Comparison of ENCODE assay signal across 8 cellular contexts in genomic region chr12:93380480-93381121, GRCh38. TPM values are rescaled to one million over a fixed set of nuclear protein-coding genes. Genes with fewer than 3 reads are reported as not detected.
DNase-seq lines count a peak whose midpoint lies in the region; ATAC-seq and TF ChIP-seq lines count a peak whose summit lies in the region.

No MANE protein-coding gene starts in this region.

- intact Hi-C loops in mucosa of descending colon (cut with DNase I, micrococcal nuclease) = loop anchor here in 1 of 2 donors (10.0 kb wide), 1 partner anchor 276 kb away; no protein-coding TSS in a partner anchor

- peak overlapping the region; percentile 88 for H3K4me3 ChIP-seq in brain microvascular endothelial cell (ENCODE audit: low read depth, low read length)
- no peak overlapping the region for H3K4me3 ChIP-seq in mucosa of descending colon

- H3K27me3 Mint-ChIP-seq in mesothelial cell of epicardium (ENCODE audit: low read depth) = no peaks in the 10 kb centered on the region

- no peaks in the 10 kb centered on the region for H3K36me3 ChIP-seq in brain microvascular endothelial cell (replicated peaks)
- H3K36me3 ChIP-seq in mucosa of descending colon (ENCODE audit: low read depth) = no peaks in the 10 kb centered on the region

- DNase-seq in NCI-H2171 treated with DMSO at 0.1 percent for 48 hours (lab: John Stamatoyannopoulos, UW) = peak; percentile 66
- no peak for DNase-seq in NCI-H2171 (lab: John Stamatoyannopoulos, UW)
- DNase-seq in NCI-H2196 (lab: John Stamatoyannopoulos, UW; ENCODE audit: unreplicated experiment) = peak; percentile 24
- no peak for DNase-seq in brain microvascular endothelial cell
- DNase-seq in mesothelial cell of epicardium (ENCODE audit: low spot score in 2 of 2, unreplicated experiment in 2 of 2) = no peak
- DNase-seq in NCI-H1048 (lab: John Stamatoyannopoulos, UW) = no peak
- DNase-seq in GOT3 (lab: John Stamatoyannopoulos, UW) = no peak
- no peak for DNase-seq in mucosa of descending colon

- peaks cover 28% of the 10 kb centered on the region for H3K4me1 ChIP-seq in mucosa of descending colon (ENCODE audit: low read depth)

- H3K27ac Mint-ChIP-seq in mesothelial cell of epicardium = peak overlapping the region; percentile 99

- H3K4me3 Mint-ChIP-seq in mesothelial cell of epicardium = peak overlapping the region; percentile 100

- peak; percentile 20 for TF ChIP-seq CTCF in brain microvascular endothelial cell (IDR thresholded peaks at IDR 0.05; ENCODE audit: low read depth, low read length, missing control alignments)
- TF ChIP-seq CTCF in mesothelial cell of epicardium (IDR thresholded peaks at IDR 0.05; ENCODE audit: unreplicated experiment) = peak; percentile 26
- TF ChIP-seq CTCF in mucosa of descending colon (IDR thresholded peaks at IDR 0.05) = no peak

- no peak for ATAC-seq in mucosa of descending colon

- H3K9me3 Mint-ChIP-seq in mesothelial cell of epicardium = no peaks in the 10 kb centered on the region

- no peaks in the 10 kb centered on the region for H3K27me3 ChIP-seq in brain microvascular endothelial cell (replicated peaks)

- H3K9me3 ChIP-seq in mucosa of descending colon = no peaks in the 10 kb centered on the region

- in situ Hi-C loops in brain microvascular endothelial cell (cut with HindIII; ENCODE audit: low pct_ligation_motif_present, low sequenced_read_pairs) = loop anchor here (25.0 kb wide), 1 partner anchor 368 kb away; no protein-coding TSS in a partner anchor

- peaks cover 2% of the 10 kb centered on the region for H3K36me3 Mint-ChIP-seq in mesothelial cell of epicardium

- peaks cover 39% of the 10 kb centered on the region for H3K4me1 Mint-ChIP-seq in mesothelial cell of epicardium

- peak overlapping the region; percentile 84 for H3K27ac ChIP-seq in brain microvascular endothelial cell

RNA-seq across cellular contexts. Expression of gene NUDT4, which starts 2.9 kb away (rescaled TPM):
- 41.0 to 48.0 TPM (median 44.4 TPM) in 3 replicates for total RNA-seq in mesothelial cell of epicardium
- total RNA-seq in mucosa of descending colon = 100 to 1,000 TPM in 2 of 3 donors, 10 to 100 TPM in 1; 76.9 to 136 (median 121) TPM

Comparison
In these comparisons a context has a peak if more than half of its experiments do, and no peak if none do; other contexts are left out.
1. DNase-seq: peak in NCI-H2171 treated with DMSO at 0.1 percent for 48 hours (single experiment) and NCI-H2196 (single experiment); none in NCI-H2171 (single experiment), brain microvascular endothelial cell (single experiment), mesothelial cell of epicardium (0 of 2), NCI-H1048 (single experiment), GOT3 (single experiment) and mucosa of descending colon (0 of 3).